In genomic region chr10:121772890-121773289, GRCh38 we compare ENCODE assay signal across 17 cellular contexts.
DNase-seq lines count a peak whose midpoint lies in the region; ATAC-seq, FAIRE-seq and TF ChIP-seq lines count a peak whose summit lies in the region.
"Had no signal": no experiment of that assay in that cellular context is flagged by ENCODE, and none has a peak within 500 bp of the region (broad histone marks: within the 10 kb centered on the region; RNA-seq: fewer than 3 reads in every experiment).

No MANE protein-coding gene starts in this region.

- no peaks in the 10 kb centered on the region for H4K20me1 ChIP-seq in HepG2 (ENCODE audit: insufficient read depth, low read length)

- no peak overlapping the region for H3K56ac ChIP-seq in mesendoderm (ENCODE audit: low read length)

- no peak overlapping the region for H4K8ac ChIP-seq in mesendoderm (ENCODE audit: low read depth, low read length)

- no peaks in the 10 kb centered on the region; a peak in 1 of 5 replicates for H3K36me3 ChIP-seq in HepG2 (replicated peaks in 1 of 2; ENCODE audit: control insufficient read depth in 1 of 2, insufficient read depth in 2 of 2, low read length in 2 of 2)
- no peaks in the 10 kb centered on the region for H3K36me3 ChIP-seq in right lobe of liver
- no peaks in the 10 kb centered on the region for H3K36me3 ChIP-seq in mesendoderm (ENCODE audit: control insufficient read depth, insufficient read depth, low read length)
- H3K36me3 ChIP-seq: MG63, neutrophil, uterus had no signal

- H3K9me3 ChIP-seq in HepG2 (ENCODE audit: low read length) (peaks cover 7% of the 10 kb centered on the region; the same call in 1 of the 2 replicates), right lobe of liver (no peaks in the 10 kb centered on the region)
- H3K9me3 ChIP-seq: MG63, neutrophil, uterus had no signal

- no peak overlapping the region for H2BK120ac ChIP-seq in mesendoderm (ENCODE audit: low read depth, low read length)

- no peak overlapping the region for H2BK5ac ChIP-seq in mesendoderm (ENCODE audit: low read length)

- H3K4me1 ChIP-seq in HepG2 (ENCODE audit: insufficient read depth, low read length) (peaks cover 29% of the 10 kb centered on the region), right lobe of liver (no peaks in the 10 kb centered on the region), mesendoderm (ENCODE audit: control insufficient read depth, low read depth, low read length) (peaks cover 2% of the 10 kb centered on the region)

- H3K4ac ChIP-seq in mesendoderm (ENCODE audit: low read depth, low read length): no peak overlapping the region

- POLR2A ChIA-PET in HepG2 (lab: Yijun Ruan, JAX): no interaction called here

- BruUV-seq in HepG2 (replicated peaks; lab: Mats Ljungman, UMichigan): no TSS peak

- no peak overlapping the region for H2AFZ ChIP-seq in HepG2 (ENCODE audit: low read length)

- no peak overlapping the region for H3K9ac ChIP-seq in HepG2 (ENCODE audit: insufficient read depth, low read depth, low read length)
- H3K9ac ChIP-seq in mesendoderm (ENCODE audit: low read length): no peak overlapping the region

- CTCF ChIA-PET in HepG2 (lab: Yijun Ruan, JAX; ENCODE audit: low intra/inter-chr PET ratio, low total read pairs): no interaction called here

- no peak overlapping the region for H3K18ac ChIP-seq in mesendoderm (ENCODE audit: low read length)

- H3K27me3 ChIP-seq in HepG2 (ENCODE audit: control insufficient read depth in 1 of 2, insufficient read depth in 2 of 2, low read length in 2 of 2) (no peaks in the 10 kb centered on the region), right lobe of liver (no peaks in the 10 kb centered on the region), mesendoderm (ENCODE audit: insufficient read depth, low read length, poor library complexity) (no peaks in the 10 kb centered on the region)
- H3K27me3 ChIP-seq: MG63, neutrophil, uterus had no signal

- TF ChIP-seq POLR2A in HepG2 (IDR thresholded peaks at IDR 0.05; ENCODE audit: insufficient read depth in 1 of 2, low read depth in 2 of 2, low read length in 2 of 2) (no peak), right lobe of liver (IDR thresholded peaks at IDR 0.05) (no peak)

- no peak for TF ChIP-seq RAD21 in HepG2 (CRISPR knock-in tag; IDR thresholded peaks at IDR 0.05)

- H3K4me3 ChIP-seq in HepG2 (replicated peaks in 1 of 3; ENCODE audit: insufficient read depth in 1 of 3, low read depth in 2 of 3, low read length in 3 of 3) (no peak overlapping the region), right lobe of liver (no peak overlapping the region), mesendoderm (ENCODE audit: low read length) (no peak overlapping the region)
- H3K4me3 ChIP-seq: MG63, uterus had no signal

- H3K4me2 ChIP-seq in HepG2 (ENCODE audit: low read depth, low read length): no peak overlapping the region
- no peak overlapping the region for H3K4me2 ChIP-seq in mesendoderm (ENCODE audit: low read length)

- H3K23ac ChIP-seq in mesendoderm (ENCODE audit: low read length): no peak overlapping the region

- in situ Hi-C loops in HepG2 (cut with HindIII; ENCODE audit: extremely low pct_ligation_motif_present, low pct_unique_long_range_greater_than_20kb): no loop called here

- FAIRE-seq in HepG2 (lab: Jason Lieb, UNC) (no peak), endometrium (lab: Jason Lieb, UNC) (peak; percentile 87)
- FAIRE-seq: endothelial cell of umbilical vein, keratinocyte had no signal

- no peaks in the 10 kb centered on the region for H3K79me1 ChIP-seq in mesendoderm (ENCODE audit: low read length)

- TF ChIP-seq CTCF in HepG2 (CRISPR knock-in tag; IDR thresholded peaks at IDR 0.05) (no peak), right lobe of liver (IDR thresholded peaks at IDR 0.05) (no peak)

- H3K27ac ChIP-seq in HepG2 (ENCODE audit: extremely low read length, insufficient read depth, low read length) (no peak overlapping the region), right lobe of liver (no peak overlapping the region), mesendoderm (ENCODE audit: low read depth, low read length) (no peak overlapping the region)
- H3K27ac ChIP-seq: neutrophil had no signal

- intact Hi-C loops in HepG2 (cut with micrococcal nuclease; ENCODE audit: unreplicated experiment) (no loop called here), right lobe of liver (cut with DNase I) (no loop called here)

- DNase-seq in HepG2 (ENCODE audit: low spot score) (peak; percentile 77), right lobe of liver (no peak), mesendoderm (peak; percentile 60), CD1c-positive myeloid dendritic cell (ENCODE audit: extremely low spot score) (no peak)
- DNase-seq: activated CD4-positive, alpha-beta T cell treated with anti-CD3 and anti-CD28 coated beads for 4 hours; MG63; NCI-H748 treated with DMSO at 0.1 percent for 48 hours; T-cell; uterus had no signal

- TF ChIP-seq EP300 in HepG2 (IDR thresholded peaks at IDR 0.05; ENCODE audit: low read depth in 2 of 2, low read length in 2 of 2): no peak
- no peak for TF ChIP-seq EP300 in HepG2 (CRISPR knock-in tag; IDR thresholded peaks at IDR 0.05; ENCODE audit: borderline replicate concordance)

- H3K79me2 ChIP-seq in HepG2 (ENCODE audit: insufficient read depth, low read length): no peaks in the 10 kb centered on the region
- H3K79me2 ChIP-seq in mesendoderm (ENCODE audit: control insufficient read depth, insufficient read depth, low read length): no peaks in the 10 kb centered on the region

- WGBS in HepG2 (ENCODE audit: low lambda C conversion rate): 54% methylated on average over 2 of the region's 2 CpGs
- 68% methylated on average over 2 of the region's 2 CpGs for WGBS in right lobe of liver (ENCODE audit: insufficient coverage, low coverage, low lambda C conversion rate, missing lambda C conversion rate)
- WGBS in mesendoderm (ENCODE audit: extremely low coverage, insufficient coverage, low lambda C conversion rate): no CpG with 5 or more reads among the region's 2 CpGs

- no peak overlapping the region for H2BK15ac ChIP-seq in mesendoderm (replicated peaks; ENCODE audit: low read depth)

- ATAC-seq in HepG2 (no peak), right lobe of liver (no peak), HG02840 (IDR thresholded peaks at IDR 0.05; ENCODE audit: low FRiP score, unreplicated experiment) (no peak), GM21529 (IDR thresholded peaks at IDR 0.05; ENCODE audit: unreplicated experiment) (no peak), GM21515 (IDR thresholded peaks at IDR 0.05; ENCODE audit: unreplicated experiment) (no peak)
- ATAC-seq: activated T-helper 17 cell treated with anti-CD3 and anti-CD28 coated beads, Interleukin-2, amount 50 U/mL, for 72 hours; T-cell had no signal

- H2AK5ac ChIP-seq in mesendoderm (ENCODE audit: low read length): no peak overlapping the region

- H4K5ac ChIP-seq in mesendoderm (ENCODE audit: low read length): no peak overlapping the region

TF ChIP-seq in HepG2, 621 proteins besides CTCF, POLR2A, EP300 and RAD21:
- TF ChIP-seq PRDM10 (CRISPR knock-in tag; IDR thresholded peaks at IDR 0.05; ENCODE audit: low read depth) (peak; percentile 69; the same call in 1 of the 2 replicates), ATM (IDR thresholded peaks at IDR 0.05; ENCODE audit: borderline replicate concordance) (no peak), SOX13 (IDR thresholded peaks at IDR 0.05) (no peak), SOX13 (CRISPR knock-in tag; conservative IDR thresholded peaks at IDR 0.05 in 1 of 2, IDR thresholded peaks at IDR 0.05 in 1 of 2) (peak in 1 of 2 experiments; percentile 33; a peak in 1 of 4 replicates)
- TF ChIP-seq, protein P1, sequence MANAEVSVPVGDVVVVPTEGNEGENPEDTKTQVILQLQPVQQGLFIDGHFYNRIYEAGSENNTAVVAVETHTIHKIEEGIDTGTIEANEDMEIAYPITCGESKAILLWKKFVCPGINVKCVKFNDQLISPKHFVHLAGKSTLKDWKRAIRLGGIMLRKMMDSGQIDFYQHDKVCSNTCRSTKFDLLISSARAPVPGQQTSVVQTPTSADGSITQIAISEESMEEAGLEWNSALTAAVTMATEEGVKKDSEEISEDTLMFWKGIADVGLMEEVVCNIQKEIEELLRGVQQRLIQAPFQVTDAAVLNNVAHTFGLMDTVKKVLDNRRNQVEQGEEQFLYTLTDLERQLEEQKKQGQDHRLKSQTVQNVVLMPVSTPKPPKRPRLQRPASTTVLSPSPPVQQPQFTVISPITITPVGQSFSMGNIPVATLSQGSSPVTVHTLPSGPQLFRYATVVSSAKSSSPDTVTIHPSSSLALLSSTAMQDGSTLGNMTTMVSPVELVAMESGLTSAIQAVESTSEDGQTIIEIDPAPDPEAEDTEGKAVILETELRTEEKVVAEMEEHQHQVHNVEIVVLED (CRISPR knock-in tag; IDR thresholded peaks at IDR 0.05; ENCODE audit: borderline replicate concordance): no peak

Comparison
In these comparisons a context has a peak if more than half of its experiments do, and no peak if none do; other contexts are left out.
1. DNase-seq: peak in HepG2 (single experiment) and mesendoderm (single experiment); none in right lobe of liver (0 of 3) and CD1c-positive myeloid dendritic cell (single experiment).